In genomic region chr6:12289655-12290489, GRCh38 we compare ENCODE assay signal across 8 cellular contexts. TPM values are rescaled to one million over a fixed set of nuclear protein-coding genes. Genes with fewer than 3 reads are reported as not detected.
DNase-seq lines count a peak whose midpoint lies in the region; ATAC-seq and TF ChIP-seq lines count a peak whose summit lies in the region.

Gene EDN1, plus strand, starts transcription at chr6:12290361. Its CDS starts 269 bp downstream, at chr6:12290630.

- 0 out of 4 replicates have a peak, but pooled peaks of 1 of the 2 experiments have one; percentile 19 for TF ChIP-seq EP300 in SK-N-SH (IDR thresholded peaks at IDR 0.05; ENCODE audit: borderline replicate concordance in 1 of 2, low read depth in 1 of 2, low read length in 1 of 2)

- H3F3A ChIP-seq in SK-N-SH (replicated peaks; ENCODE audit: insufficient read depth): peaks cover 17% of the 10 kb centered on the region

- POLR2A ChIA-PET in SK-N-SH (lab: Yijun Ruan, JAX): no interaction called here

- H3K4me3 Mint-ChIP-seq in progenitor cell of endocrine pancreas (ENCODE audit: low read depth): peak within 1 kb of the TSS; percentile 74

- H3K79me2 ChIP-seq in DND-41 (ENCODE audit: insufficient read depth, low read length): no peaks in the 10 kb centered on the region
- H3K79me2 ChIP-seq in SK-N-SH (ENCODE audit: insufficient read depth): peaks cover 19% of the 10 kb centered on the region; the same call in 1 of the 2 replicates

- H3K4me1 ChIP-seq in DND-41 (ENCODE audit: insufficient read depth, low read length) (no peaks in the 10 kb centered on the region), HUES48 (ENCODE audit: control insufficient read depth, insufficient read depth, low read length) (peaks cover 27% of the 10 kb centered on the region), SK-N-SH (ENCODE audit: control insufficient read depth in 1 of 2, insufficient read depth in 2 of 2, low read depth in 1 of 2, low read length in 1 of 2) (peaks cover 0 to 4% of the 10 kb centered on the region in 2 experiments; a peak in 3 of 4 replicates), adrenal gland (replicated peaks in 1 of 2) (peaks cover 3 to 14% of the 10 kb centered on the region in 2 donors)

- H3K27me3 ChIP-seq in DND-41 (ENCODE audit: insufficient read depth, low read length, poor library complexity) (peaks cover 25% of the 10 kb centered on the region), HUES48 (ENCODE audit: control insufficient read depth, insufficient read depth, low read length) (peaks cover 21% of the 10 kb centered on the region), SK-N-SH (ENCODE audit: insufficient read depth) (no peaks in the 10 kb centered on the region), adrenal gland (no peaks in the 10 kb centered on the region)

- H3K4me1 Mint-ChIP-seq in progenitor cell of endocrine pancreas (ENCODE audit: low read depth): peaks cover 36% of the 10 kb centered on the region

- WGBS in SK-N-SH (ENCODE audit: low lambda C conversion rate): 1% methylated on average over 31 of the region's 36 CpGs
- WGBS in adrenal gland, 4 donors: 0 to 1% (median 1%) methylated on average over 29 to 36 of the region's 36 CpGs

- H3K4me2 ChIP-seq in DND-41 (ENCODE audit: insufficient read depth, low read length) (no peak within 1 kb of the TSS), SK-N-SH (peak within 1 kb of the TSS; percentile 85)

- 0 out of 3 replicates have a peak, but pooled peaks have one; percentile 42 for ATAC-seq in DND-41 (ENCODE audit: insufficient read depth, low read depth)
- ATAC-seq in GM21390 (IDR thresholded peaks at IDR 0.05; ENCODE audit: unreplicated experiment): peak; percentile 86
- peak; percentile 95 for ATAC-seq in left ventricle myocardium superior

- H3K4me3 ChIP-seq in DND-41 (ENCODE audit: low read depth in 1 of 2, low read length in 2 of 2): no peak within 1 kb of the TSS
- peak within 1 kb of the TSS; percentile 76 for H3K4me3 ChIP-seq in HUES48 (ENCODE audit: low read depth, low read length)
- peak within 1 kb of the TSS; percentile 62 to 79 for H3K4me3 ChIP-seq in SK-N-SH (ENCODE audit: low read depth in 2 of 2, low read length in 1 of 2)
- peak within 1 kb of the TSS in 2 of 4 donors; percentile 49 to 54 for H3K4me3 ChIP-seq in adrenal gland

- no peaks in the 10 kb centered on the region for H3K9me3 Mint-ChIP-seq in progenitor cell of endocrine pancreas (ENCODE audit: low read depth)

- DNase-seq in DND-41 (no peak), SK-N-SH (peak; percentile 82), adrenal gland (peak; percentile 70 to 87 (median 77)), left ventricle myocardium superior (peak; percentile 83), progenitor cell of endocrine pancreas (ENCODE audit: low spot score, unreplicated experiment) (peak; percentile 67), HPDE6-E6E7 (ENCODE audit: extremely low spot score) (no peak)

- H3K27ac ChIP-seq in DND-41 (ENCODE audit: low read length): no peak within 1 kb of the TSS
- H3K27ac ChIP-seq in HUES48 (ENCODE audit: low read depth, low read length): peak within 1 kb of the TSS; percentile 31
- peak within 1 kb of the TSS; percentile 50 to 79; a peak in 3 of 4 replicates for H3K27ac ChIP-seq in SK-N-SH (ENCODE audit: low read depth in 2 of 2, low read length in 1 of 2)
- H3K27ac ChIP-seq in adrenal gland: peak within 1 kb of the TSS in 3 of 5 donors; percentile 35 to 60 (median 52)

- no peaks in the 10 kb centered on the region for H3K9me3 ChIP-seq in DND-41 (ENCODE audit: insufficient read depth, low read length, severe bottlenecking)
- H3K9me3 ChIP-seq in HUES48 (ENCODE audit: control insufficient read depth, insufficient read depth, low read length): no peaks in the 10 kb centered on the region
- no peaks in the 10 kb centered on the region for H3K9me3 ChIP-seq in SK-N-SH
- H3K9me3 ChIP-seq in adrenal gland (replicated peaks in 1 of 3): no peaks in the 10 kb centered on the region

- H3K36me3 ChIP-seq in DND-41 (ENCODE audit: insufficient read depth, low read length) (no peaks in the 10 kb centered on the region), HUES48 (ENCODE audit: control insufficient read depth, insufficient read depth, low read length) (peaks cover 17% of the 10 kb centered on the region; the same call in 1 of the 2 replicates), SK-N-SH (replicated peaks in 1 of 2; ENCODE audit: control insufficient read depth in 1 of 2, insufficient read depth in 2 of 2, low read length in 1 of 2) (peaks cover 0 to 3% of the 10 kb centered on the region in 2 experiments), adrenal gland (replicated peaks in 1 of 2) (no peaks in the 10 kb centered on the region)

- intact Hi-C loops in adrenal gland (cut with DNase I) (loop anchor here (5.0 to 10.0 kb wide), 2 partner anchors 315 to 317 kb away; no protein-coding TSS in a partner anchor), left ventricle myocardium superior (cut with micrococcal nuclease) (loop anchor here (2.0 kb wide), 1 partner anchor 315 kb away; no protein-coding TSS in a partner anchor)

- peak within 1 kb of the TSS; percentile 90 for H3K27ac Mint-ChIP-seq in progenitor cell of endocrine pancreas

- no peak within 1 kb of the TSS for H2AFZ ChIP-seq in DND-41 (ENCODE audit: low read depth, low read length)
- peak within 1 kb of the TSS; percentile 94 for H2AFZ ChIP-seq in SK-N-SH (ENCODE audit: low read depth)

- TF ChIP-seq RAD21 in SK-N-SH (IDR thresholded peaks at IDR 0.05; ENCODE audit: low read length): peak; percentile 33; the same call in 1 of the 2 replicates

- H3K27me3 Mint-ChIP-seq in progenitor cell of endocrine pancreas: peaks cover 19% of the 10 kb centered on the region

- CTCF ChIA-PET in SK-N-SH (lab: Yijun Ruan, JAX): interaction anchor here (0.6 to 7.5 kb wide), 40 partner anchors 8 to 744 kb away, joined by 3 to 91 read pairs (median 4); no protein-coding TSS in a partner anchor

- peak in 1 of 2 donors; percentile 66 for TF ChIP-seq POLR2A in adrenal gland (IDR thresholded peaks at IDR 0.05)

- peaks cover 2% of the 10 kb centered on the region for H3K36me3 Mint-ChIP-seq in progenitor cell of endocrine pancreas (ENCODE audit: insufficient read depth)

- no peaks in the 10 kb centered on the region for H3K9me2 ChIP-seq in SK-N-SH

- peak; percentile 14 for TF ChIP-seq CTCF in DND-41 (IDR thresholded peaks at IDR 0.05; ENCODE audit: borderline replicate concordance, extremely low read depth, low read length, poor library complexity, severe bottlenecking)
- peak; percentile 46 for TF ChIP-seq CTCF in SK-N-SH (IDR thresholded peaks at IDR 0.05)
- peak; percentile 23 to 64 (median 48) for TF ChIP-seq CTCF in adrenal gland (IDR thresholded peaks at IDR 0.05)
- TF ChIP-seq CTCF in progenitor cell of endocrine pancreas (IDR thresholded peaks at IDR 0.05; ENCODE audit: unreplicated experiment): peak; percentile 60

- H3K9ac ChIP-seq in DND-41 (ENCODE audit: low read depth, low read length): no peak within 1 kb of the TSS
- peak within 1 kb of the TSS; percentile 27; the same call in 1 of the 2 replicates for H3K9ac ChIP-seq in HUES48 (ENCODE audit: low read depth, low read length)
- H3K9ac ChIP-seq in SK-N-SH: peak within 1 kb of the TSS; percentile 75

- H4K20me1 ChIP-seq in DND-41 (ENCODE audit: insufficient read depth, low read length) (no peaks in the 10 kb centered on the region), SK-N-SH (ENCODE audit: insufficient read depth) (no peaks in the 10 kb centered on the region)

TF ChIP-seq in SK-N-SH, 30 proteins besides CTCF, POLR2A, EP300 and RAD21 (continues in another document):
- TF ChIP-seq SMC3 (IDR thresholded peaks at IDR 0.05; ENCODE audit: low read depth, low read length) (peak; percentile 31; the same call in 1 of the 2 replicates), GATA2 (CRISPR knock-in tag; IDR thresholded peaks at IDR 0.05) (no peak), MEF2A (IDR thresholded peaks at IDR 0.05; ENCODE audit: borderline replicate concordance, low read depth) (no peak; the same call in 1 of the 2 replicates), ELF1 (IDR thresholded peaks at IDR 0.05) (no peak), NRF1 (IDR thresholded peaks at IDR 0.05; ENCODE audit: low read depth, low read length) (peak; percentile 53), MXI1 (IDR thresholded peaks at IDR 0.05; ENCODE audit: low read depth, low read length) (peak; percentile 66; the same call in 1 of the 2 replicates), USF1 (IDR thresholded peaks at IDR 0.05; ENCODE audit: borderline replicate concordance, low read depth) (no peak), RCOR1 (IDR thresholded peaks at IDR 0.05; ENCODE audit: low read length) (no peak), YY1 (IDR thresholded peaks at IDR 0.05; ENCODE audit: low read depth) (peak; percentile 7; the same call in 1 of the 2 replicates), NFIC (IDR thresholded peaks at IDR 0.05; ENCODE audit: borderline replicate concordance) (0 out of 2 replicates have a peak, but pooled peaks have one; percentile 11)
- TF ChIP-seq, protein P1, sequence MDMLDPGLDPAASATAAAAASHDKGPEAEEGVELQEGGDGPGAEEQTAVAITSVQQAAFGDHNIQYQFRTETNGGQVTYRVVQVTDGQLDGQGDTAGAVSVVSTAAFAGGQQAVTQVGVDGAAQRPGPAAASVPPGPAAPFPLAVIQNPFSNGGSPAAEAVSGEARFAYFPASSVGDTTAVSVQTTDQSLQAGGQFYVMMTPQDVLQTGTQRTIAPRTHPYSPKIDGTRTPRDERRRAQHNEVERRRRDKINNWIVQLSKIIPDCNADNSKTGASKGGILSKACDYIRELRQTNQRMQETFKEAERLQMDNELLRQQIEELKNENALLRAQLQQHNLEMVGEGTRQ (IDR thresholded peaks at IDR 0.05; ENCODE audit: borderline replicate concordance, low read depth, low read length): no peak

RNA-seq across cellular contexts. Expression of gene EDN1, which starts in this region (rescaled TPM):
- polyA plus RNA-seq in SK-N-SH (2012; rRNA removed) (1.3 TPM in 2 replicates), adrenal gland (1 to 10 TPM; 2.8 to 5.4 (median 3.0) TPM)
- 1.5 and 1.6 TPM in 2 replicates for polyA plus RNA-seq in SK-N-SH (2012; cell fraction: cytosol; rRNA removed)
- 1.7 and 3.4 TPM in 2 replicates for polyA plus RNA-seq in SK-N-SH (2012; cell fraction: nucleus; rRNA removed)
- total RNA-seq in adrenal gland (1 to 10 TPM in 5 of 8 donors, under 1 TPM in 3; 0.18 to 7.9 (median 1.3) TPM), left ventricle myocardium superior (2.7 TPM), progenitor cell of endocrine pancreas (2.0 and 2.6 TPM in 2 replicates)

Comparison
In these comparisons a context has a peak if more than half of its experiments do, and no peak if none do; other contexts are left out.
1. ATAC-seq: peak in every context shown above with its lines; median percentile 95 in left ventricle myocardium superior; 86 in GM21390; 42 in DND-41.
2. DNase-seq: peak in SK-N-SH (single experiment), adrenal gland (7 of 7), left ventricle myocardium superior (single experiment) and progenitor cell of endocrine pancreas (single experiment); none in DND-41 (single experiment) and HPDE6-E6E7 (single experiment).
3. H3K4me3 ChIP-seq: peak in HUES48 (single experiment) and SK-N-SH (2 of 2); none in DND-41 (0 of 2).
4. Peak in every context shown above with its lines, with median percentiles within 50 percentile points of each other: CTCF ChIP-seq.